28 cellular contexts compared by ENCODE assay signal in the genomic region with DNA sequence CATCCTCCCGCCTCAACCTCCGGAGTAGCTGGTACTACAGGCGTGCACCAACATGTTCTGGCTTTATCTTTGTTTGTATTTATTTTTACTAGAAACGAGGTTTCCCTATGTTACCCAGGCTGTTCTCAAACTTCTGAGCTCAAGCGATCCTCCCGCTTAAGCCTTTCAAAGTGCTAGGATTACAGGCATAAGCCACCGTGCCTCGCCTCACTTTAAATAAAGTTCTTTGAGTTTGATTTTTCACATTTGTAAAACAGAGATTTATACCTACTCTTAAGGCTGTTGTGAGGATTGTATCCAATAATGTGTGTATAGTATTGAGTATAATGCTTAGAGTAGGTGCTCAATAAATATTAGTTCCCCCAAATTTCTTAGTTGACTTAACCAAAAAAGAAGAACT.
"Had no signal": no experiment of that assay in that cellular context is flagged by ENCODE, and none has a peak within 500 bp of the region (broad histone marks: within the 10 kb centered on the region; RNA-seq: fewer than 3 reads in every experiment).

No MANE protein-coding gene starts in this region.

- H3K36me3 ChIP-seq: breast epithelium had no signal

- H3K9me3 ChIP-seq: breast epithelium had no signal

- DNase-seq: activated CD4-positive, alpha-beta T cell treated with anti-CD3 and anti-CD28 coated beads for 48 hours; activated CD4-positive, alpha-beta T cell treated with anti-CD3 and anti-CD28 coated beads, Interleukin-2, amount 50 U/mL, for 4 hours; activated CD4-positive, CD25-positive, alpha-beta regulatory T cell treated with anti-CD3 and anti-CD28 coated beads, Interleukin-2, amount 50 U/mL, for 72 hours; activated CD8-positive, alpha-beta memory T cell treated with anti-CD3 and anti-CD28 coated beads, Interleukin-2, amount 50 U/mL, for 48 hours; activated CD8-positive, alpha-beta T cell treated with anti-CD3 and anti-CD28 coated beads, Interleukin-2, amount 10 ng/mL, durations not matched to agents 7 days and 5 days; activated effector memory CD4-positive, alpha-beta T cell treated with Interleukin-2 at 50 U/mL for 16 hours; activated naive CD4-positive, alpha-beta T cell; activated T-cell treated with anti-CD3 and anti-CD28 coated beads, Interleukin-2, amount 50 U/mL, for 1 hour; aorta; caudate nucleus; Karpas-422; NCI-H1105 treated with DMSO at 0.1 percent for 48 hours; NCI-H1436 treated with DMSO at 0.1 percent for 48 hours; NCI-H187; NCI-H2081; NCI-H446 treated with DMSO at 0.1 percent for 48 hours; NCI-H526 treated with DMSO at 0.1 percent for 48 hours; NCI-H82; NK-92 treated with Interleukin-12 subunit alpha and Interleukin-12 subunit beta, amount 100 ng/mL, for 24 hours; OCI-M1; RPMI8226; T-helper 1 cell had no signal

- H3K27me3 ChIP-seq: breast epithelium had no signal

- ATAC-seq: activated CD8-positive, alpha-beta T cell treated with anti-CD3 and anti-CD28 coated beads, Interleukin-2, amount 10 ng/mL, durations not matched to agents 7 days and 5 days; Panc1; Right ventricle myocardium inferior had no signal

- H3K4me3 ChIP-seq: breast epithelium, SK-N-MC had no signal

- H3K9me3 Mint-ChIP-seq: activated naive CD4-positive, alpha-beta T cell treated with anti-CD3 and anti-CD28 coated beads, Interleukin-2, amount 50 U/mL, for 24 hours; activated T-helper 1 cell treated with anti-CD3 and anti-CD28 coated beads, Interleukin-12 subunit alpha, Interleukin-12 subunit beta, Interleukin-2, Interleukin-4 antibody, amounts not matched to agents 30 ng/mL and 10 ng/mL and 1 ng/mL, durations not matched to agents 14 hours and 24 hours and 36 hours had no signal

- H3K4me1 ChIP-seq: breast epithelium had no signal

- H3K4me3 Mint-ChIP-seq: activated CD8-positive, alpha-beta T cell treated with anti-CD3 and anti-CD28 coated beads, Interleukin-2, amount 10 ng/mL, durations not matched to agents 7 days and 5 days; activated naive CD4-positive, alpha-beta T cell treated with anti-CD3 and anti-CD28 coated beads, Interleukin-2, amount 50 U/mL, for 24 hours; activated T-helper 1 cell treated with anti-CD3 and anti-CD28 coated beads, Interleukin-12 subunit alpha, Interleukin-12 subunit beta, Interleukin-2, Interleukin-4 antibody, amounts not matched to agents 30 ng/mL and 10 ng/mL and 1 ng/mL, durations not matched to agents 14 hours and 24 hours and 36 hours had no signal

- H3K36me3 Mint-ChIP-seq: activated naive CD4-positive, alpha-beta T cell treated with anti-CD3 and anti-CD28 coated beads, Interleukin-2, amount 50 U/mL, for 24 hours had no signal

- H3K4me1 Mint-ChIP-seq: activated naive CD4-positive, alpha-beta T cell treated with anti-CD3 and anti-CD28 coated beads, Interleukin-2, amount 50 U/mL, for 24 hours had no signal

- H3K27ac Mint-ChIP-seq: activated CD8-positive, alpha-beta T cell treated with anti-CD3 and anti-CD28 coated beads, Interleukin-2, amount 10 ng/mL, durations not matched to agents 7 days and 5 days; activated naive CD4-positive, alpha-beta T cell treated with anti-CD3 and anti-CD28 coated beads, Interleukin-2, amount 50 U/mL, for 24 hours; activated T-helper 1 cell treated with anti-CD3 and anti-CD28 coated beads, Interleukin-12 subunit alpha, Interleukin-12 subunit beta, Interleukin-2, Interleukin-4 antibody, amounts not matched to agents 30 ng/mL and 10 ng/mL and 1 ng/mL, durations not matched to agents 14 hours and 24 hours and 36 hours had no signal

- H3K27ac ChIP-seq: breast epithelium, SK-N-MC had no signal
